ENCODE assay signal across 23 cellular contexts in the genomic region with DNA sequence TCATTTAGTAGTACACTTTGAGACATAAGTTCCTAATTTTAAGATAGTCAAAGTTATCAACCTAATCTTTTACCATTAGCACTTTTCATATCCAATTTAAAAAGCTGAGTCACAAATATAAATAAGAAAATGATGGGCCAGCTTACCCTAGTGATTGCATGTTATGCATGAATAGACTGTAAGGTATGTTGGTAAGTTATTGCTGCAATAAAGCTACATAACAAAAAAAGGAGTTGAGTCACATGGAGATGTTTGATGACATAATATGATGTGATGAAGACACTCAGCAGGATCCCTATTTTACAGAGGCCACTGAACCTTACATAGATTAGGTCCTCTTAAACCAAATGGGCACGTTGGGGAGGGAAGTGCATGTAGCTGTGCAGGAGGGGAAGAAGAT.
"Had no signal": no experiment of that assay in that cellular context is flagged by ENCODE, and none has a peak within 500 bp of the region (broad histone marks: within the 10 kb centered on the region; RNA-seq: fewer than 3 reads in every experiment).

No MANE protein-coding gene starts in this region.

- H3K36me3 ChIP-seq: esophagus muscularis mucosa, lower lobe of right lung, ovary, thoracic aorta, tibial nerve, upper lobe of right lung, uterus had no signal

- H3K27ac ChIP-seq: coronary artery, esophagus muscularis mucosa, lower lobe of right lung, ovary, psoas muscle, thoracic aorta, tibial nerve, upper lobe of right lung, uterus had no signal

- H3K4me1 ChIP-seq: esophagus muscularis mucosa, lower lobe of right lung, psoas muscle, tibial nerve, upper lobe of right lung, uterus had no signal

- H3K9me3 ChIP-seq: ovary, psoas muscle, thoracic aorta, uterus had no signal

- H3K27me3 ChIP-seq: esophagus muscularis mucosa, ovary, tibial nerve, upper lobe of right lung, uterus had no signal

- ATAC-seq: effector memory CD8-positive, alpha-beta T cell; left ventricle myocardium superior; lower lobe of right lung; natural killer cell; psoas muscle; right cardiac atrium; stimulated activated naive B cell treated with anti-CD40 and anti-IgM and Interleukin-4, amounts not matched to agents 10 μg/mL and 1 μg/mL and 100 μg/mL, for 72 hours; upper lobe of right lung had no signal

- FAIRE-seq: endometrium, frontal cortex, keratinocyte, small intestine had no signal

- DNase-seq: dermis blood vessel endothelial cell; effector memory CD8-positive, alpha-beta T cell; left ventricle myocardium superior; lower lobe of right lung; natural killer cell; occipital lobe; ovary; posterior cingulate gyrus; psoas muscle; right cardiac atrium; small intestine; stimulated activated CD4-positive, alpha-beta T cell treated with anti-CD3 and anti-CD28 coated beads, Interleukin-15, amount 100 ng/mL, for 24 hours; stimulated activated CD4-positive, alpha-beta T cell treated with anti-CD3 and anti-CD28 coated beads, Interleukin-2, amount 100 ng/mL, for 48 hours; stimulated activated naive B cell treated with anti-CD40 and anti-IgM and Interleukin-4, amounts not matched to agents 10 μg/mL and 1 μg/mL and 100 μg/mL, for 72 hours; upper lobe of right lung; uterus had no signal

- H3K4me3 ChIP-seq: coronary artery, esophagus muscularis mucosa, lower lobe of right lung, ovary, psoas muscle, thoracic aorta, tibial nerve, upper lobe of right lung, uterus had no signal
